ENCODE assay signal across 1 cellular context in the genomic region with DNA sequence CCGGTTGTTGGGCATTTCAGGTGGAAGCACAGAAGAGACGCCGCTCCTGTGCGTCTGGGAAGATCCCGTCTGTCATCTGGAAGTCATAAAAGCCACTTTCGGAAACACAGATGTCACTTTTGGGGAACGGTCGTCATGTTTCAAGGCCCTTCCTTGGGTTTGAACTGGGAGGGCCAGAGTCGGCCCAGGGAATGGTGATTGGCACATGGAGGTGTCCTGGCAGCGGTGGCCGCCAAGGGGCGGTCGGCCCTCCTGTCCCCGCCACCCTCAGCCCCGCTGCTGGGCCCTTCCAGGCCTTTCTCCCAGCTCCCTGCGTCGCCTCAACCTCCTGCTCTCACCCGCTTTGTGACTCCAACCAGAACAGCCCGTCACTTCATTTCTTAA.
TF ChIP-seq lines count a peak whose summit lies in the region.

No MANE protein-coding gene starts in this region.

TF ChIP-seq in GM23338, 12 proteins besides CTCF, POLR2A, EP300 and RAD21 (continued from another document):
- TF ChIP-seq, protein P1, sequence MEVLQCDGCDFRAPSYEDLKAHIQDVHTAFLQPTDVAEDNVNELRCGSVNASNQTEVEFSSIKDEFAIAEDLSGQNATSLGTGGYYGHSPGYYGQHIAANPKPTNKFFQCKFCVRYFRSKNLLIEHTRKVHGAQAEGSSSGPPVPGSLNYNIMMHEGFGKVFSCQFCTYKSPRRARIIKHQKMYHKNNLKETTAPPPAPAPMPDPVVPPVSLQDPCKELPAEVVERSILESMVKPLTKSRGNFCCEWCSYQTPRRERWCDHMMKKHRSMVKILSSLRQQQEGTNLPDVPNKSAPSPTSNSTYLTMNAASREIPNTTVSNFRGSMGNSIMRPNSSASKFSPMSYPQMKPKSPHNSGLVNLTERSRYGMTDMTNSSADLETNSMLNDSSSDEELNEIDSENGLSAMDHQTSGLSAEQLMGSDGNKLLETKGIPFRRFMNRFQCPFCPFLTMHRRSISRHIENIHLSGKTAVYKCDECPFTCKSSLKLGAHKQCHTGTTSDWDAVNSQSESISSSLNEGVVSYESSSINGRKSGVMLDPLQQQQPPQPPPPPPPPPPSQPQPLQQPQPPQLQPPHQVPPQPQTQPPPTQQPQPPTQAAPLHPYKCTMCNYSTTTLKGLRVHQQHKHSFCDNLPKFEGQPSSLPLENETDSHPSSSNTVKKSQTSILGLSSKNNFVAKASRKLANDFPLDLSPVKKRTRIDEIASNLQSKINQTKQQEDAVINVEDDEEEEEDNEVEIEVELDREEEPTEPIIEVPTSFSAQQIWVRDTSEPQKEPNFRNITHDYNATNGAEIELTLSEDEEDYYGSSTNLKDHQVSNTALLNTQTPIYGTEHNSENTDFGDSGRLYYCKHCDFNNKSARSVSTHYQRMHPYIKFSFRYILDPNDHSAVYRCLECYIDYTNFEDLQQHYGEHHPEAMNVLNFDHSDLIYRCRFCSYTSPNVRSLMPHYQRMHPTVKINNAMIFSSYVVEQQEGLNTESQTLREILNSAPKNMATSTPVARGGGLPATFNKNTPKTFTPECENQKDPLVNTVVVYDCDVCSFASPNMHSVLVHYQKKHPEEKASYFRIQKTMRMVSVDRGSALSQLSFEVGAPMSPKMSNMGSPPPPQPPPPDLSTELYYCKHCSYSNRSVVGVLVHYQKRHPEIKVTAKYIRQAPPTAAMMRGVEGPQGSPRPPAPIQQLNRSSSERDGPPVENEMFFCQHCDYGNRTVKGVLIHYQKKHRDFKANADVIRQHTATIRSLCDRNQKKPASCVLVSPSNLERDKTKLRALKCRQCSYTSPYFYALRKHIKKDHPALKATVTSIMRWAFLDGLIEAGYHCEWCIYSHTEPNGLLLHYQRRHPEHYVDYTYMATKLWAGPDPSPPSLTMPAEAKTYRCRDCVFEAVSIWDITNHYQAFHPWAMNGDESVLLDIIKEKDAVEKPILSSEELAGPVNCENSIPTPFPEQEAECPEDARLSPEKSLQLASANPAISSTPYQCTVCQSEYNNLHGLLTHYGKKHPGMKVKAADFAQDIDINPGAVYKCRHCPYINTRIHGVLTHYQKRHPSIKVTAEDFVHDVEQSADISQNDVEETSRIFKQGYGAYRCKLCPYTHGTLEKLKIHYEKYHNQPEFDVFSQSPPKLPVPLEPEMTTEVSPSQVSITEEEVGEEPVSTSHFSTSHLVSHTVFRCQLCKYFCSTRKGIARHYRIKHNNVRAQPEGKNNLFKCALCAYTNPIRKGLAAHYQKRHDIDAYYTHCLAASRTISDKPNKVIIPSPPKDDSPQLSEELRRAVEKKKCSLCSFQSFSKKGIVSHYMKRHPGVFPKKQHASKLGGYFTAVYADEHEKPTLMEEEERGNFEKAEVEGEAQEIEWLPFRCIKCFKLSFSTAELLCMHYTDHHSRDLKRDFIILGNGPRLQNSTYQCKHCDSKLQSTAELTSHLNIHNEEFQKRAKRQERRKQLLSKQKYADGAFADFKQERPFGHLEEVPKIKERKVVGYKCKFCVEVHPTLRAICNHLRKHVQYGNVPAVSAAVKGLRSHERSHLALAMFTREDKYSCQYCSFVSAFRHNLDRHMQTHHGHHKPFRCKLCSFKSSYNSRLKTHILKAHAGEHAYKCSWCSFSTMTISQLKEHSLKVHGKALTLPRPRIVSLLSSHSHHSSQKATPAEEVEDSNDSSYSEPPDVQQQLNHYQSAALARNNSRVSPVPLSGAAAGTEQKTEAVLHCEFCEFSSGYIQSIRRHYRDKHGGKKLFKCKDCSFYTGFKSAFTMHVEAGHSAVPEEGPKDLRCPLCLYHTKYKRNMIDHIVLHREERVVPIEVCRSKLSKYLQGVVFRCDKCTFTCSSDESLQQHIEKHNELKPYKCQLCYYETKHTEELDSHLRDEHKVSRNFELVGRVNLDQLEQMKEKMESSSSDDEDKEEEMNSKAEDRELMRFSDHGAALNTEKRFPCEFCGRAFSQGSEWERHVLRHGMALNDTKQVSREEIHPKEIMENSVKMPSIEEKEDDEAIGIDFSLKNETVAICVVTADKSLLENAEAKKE (CRISPR knock-in tag; IDR thresholded peaks at IDR 0.05): no peak
- TF ChIP-seq, protein P2, sequence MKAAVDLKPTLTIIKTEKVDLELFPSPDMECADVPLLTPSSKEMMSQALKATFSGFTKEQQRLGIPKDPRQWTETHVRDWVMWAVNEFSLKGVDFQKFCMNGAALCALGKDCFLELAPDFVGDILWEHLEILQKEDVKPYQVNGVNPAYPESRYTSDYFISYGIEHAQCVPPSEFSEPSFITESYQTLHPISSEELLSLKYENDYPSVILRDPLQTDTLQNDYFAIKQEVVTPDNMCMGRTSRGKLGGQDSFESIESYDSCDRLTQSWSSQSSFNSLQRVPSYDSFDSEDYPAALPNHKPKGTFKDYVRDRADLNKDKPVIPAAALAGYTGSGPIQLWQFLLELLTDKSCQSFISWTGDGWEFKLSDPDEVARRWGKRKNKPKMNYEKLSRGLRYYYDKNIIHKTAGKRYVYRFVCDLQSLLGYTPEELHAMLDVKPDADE (IDR thresholded peaks at IDR 0.05): no peak
